Comparison of ENCODE assay signal across 8 cellular contexts in the genomic region with DNA sequence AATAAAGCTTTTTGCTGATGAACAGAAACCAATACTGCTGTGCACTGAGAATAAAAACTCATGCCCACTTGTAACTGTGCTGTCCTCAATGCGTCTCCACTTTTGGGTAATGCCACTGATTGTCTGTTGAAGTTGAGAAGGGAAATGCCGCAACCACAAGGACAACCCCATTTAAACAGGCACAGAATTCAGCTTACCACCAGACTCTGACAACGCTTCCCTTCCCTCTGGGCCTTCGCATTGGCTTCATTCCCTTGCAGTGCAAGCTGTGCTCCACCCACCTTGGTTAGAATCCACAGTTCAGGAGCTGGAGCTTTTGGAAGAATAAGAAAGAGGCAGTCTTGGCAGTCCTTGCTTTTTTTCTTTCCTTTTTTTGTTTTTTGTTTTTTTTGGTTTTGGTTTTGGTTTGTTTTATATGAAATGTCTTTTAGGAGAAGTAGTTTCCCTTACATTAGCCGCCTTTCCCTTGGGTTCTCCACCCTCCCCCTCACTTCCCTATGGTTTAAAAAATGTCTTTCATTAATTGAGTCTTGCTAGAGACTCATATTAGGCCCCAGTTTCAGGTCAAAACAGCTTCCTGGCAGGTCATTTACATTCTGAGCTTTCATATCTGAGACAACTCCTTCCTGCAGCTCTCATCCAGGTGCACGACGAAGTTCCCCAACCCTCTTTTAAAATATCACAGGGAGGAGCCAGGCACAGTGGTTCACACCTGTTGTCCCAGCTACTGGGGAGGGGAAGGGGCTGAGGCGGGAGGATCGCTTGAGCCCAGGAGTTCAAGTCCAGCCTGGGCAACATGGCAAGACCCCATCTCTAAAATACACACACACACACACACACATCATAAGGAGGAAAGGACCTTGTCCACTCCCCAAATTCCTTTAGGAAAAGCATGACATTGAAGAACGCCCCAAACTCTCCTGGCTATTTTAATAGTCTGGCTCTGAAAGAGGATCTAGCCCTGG. TPM values are rescaled to one million over a fixed set of nuclear protein-coding genes. Genes with fewer than 3 reads are reported as not detected.
DNase-seq lines count a peak whose midpoint lies in the region; ATAC-seq and TF ChIP-seq lines count a peak whose summit lies in the region.

No MANE protein-coding gene starts in this region.

- TF ChIP-seq POLR2A in thyroid gland (IDR thresholded peaks at IDR 0.05), result no peak

- no peak for TF ChIP-seq CTCF in CD8-positive, alpha-beta T cell (IDR thresholded peaks at IDR 0.05)
- no peak for TF ChIP-seq CTCF in ascending aorta (IDR thresholded peaks at IDR 0.05)
- no peak for TF ChIP-seq CTCF in thyroid gland (IDR thresholded peaks at IDR 0.05)
- no peak for TF ChIP-seq CTCF in endothelial cell (IDR thresholded peaks at IDR 0.05; ENCODE audit: unreplicated experiment)

- H3K27ac ChIP-seq in CD8-positive, alpha-beta T cell (ENCODE audit: low read depth, low read length), result peak overlapping the region; percentile 13
- H3K27ac ChIP-seq in ascending aorta (peak overlapping the region; percentile 46 to 72), thyroid gland (peak overlapping the region in 1 of 3 donors; percentile 49)

- peak overlapping the region; percentile 61 for H3K4me3 Mint-ChIP-seq in CD8-positive, alpha-beta T cell
- H3K4me3 Mint-ChIP-seq in IgD-negative memory B cell (peak overlapping the region; percentile 16 to 93 (median 75)), endothelial cell (ENCODE audit: unreplicated experiment) (no peak overlapping the region)

- peaks cover 22% of the 10 kb centered on the region for H3K4me1 Mint-ChIP-seq in CD8-positive, alpha-beta T cell (ENCODE audit: low read depth)
- H3K4me1 Mint-ChIP-seq in IgD-negative memory B cell (peaks cover 23 to 31% (median 31%) of the 10 kb centered on the region in 3 donors), endothelial cell (ENCODE audit: unreplicated experiment) (peaks cover 44% of the 10 kb centered on the region)

- H3K27ac Mint-ChIP-seq in CD8-positive, alpha-beta T cell, result peak overlapping the region; percentile 89
- H3K27ac Mint-ChIP-seq in IgD-negative memory B cell, result peak overlapping the region; percentile 71 to 96 (median 83)
- H3K27ac Mint-ChIP-seq in endothelial cell (ENCODE audit: unreplicated experiment), result no peak overlapping the region

- H3K27me3 Mint-ChIP-seq in CD8-positive, alpha-beta T cell (ENCODE audit: low read depth), result no peaks in the 10 kb centered on the region
- H3K27me3 Mint-ChIP-seq in IgD-negative memory B cell, result no peaks in the 10 kb centered on the region
- peaks cover 7% of the 10 kb centered on the region for H3K27me3 Mint-ChIP-seq in endothelial cell (ENCODE audit: unreplicated experiment)

- 65 to 71% methylated on average over 10 of the region's 10 CpGs for WGBS in thyroid gland, 2 donors

- H3K4me1 ChIP-seq in CD8-positive, alpha-beta T cell (ENCODE audit: insufficient read depth, low read length), result peaks cover 11% of the 10 kb centered on the region
- H3K4me1 ChIP-seq in ascending aorta (peaks cover 6 to 7% of the 10 kb centered on the region in 2 donors), thyroid gland (peaks cover 8% of the 10 kb centered on the region in 2 donors)

- CTCF ChIA-PET in CD8-positive, alpha-beta T cell (lab: Charles Lee), result interaction anchor here (0.6 to 1.9 kb wide), 4 partner anchors 16 to 119 kb away, joined by 3 to 6 read pairs (median 4); no protein-coding TSS in a partner anchor

- intact Hi-C loops in CD8-positive, alpha-beta T cell (cut with DNase I, micrococcal nuclease), result loop anchor here (1.0 to 5.0 kb wide), 3 partner anchors 21 to 51 kb away; a partner anchor contains a TSS
- intact Hi-C loops in ascending aorta (cut with DNase I) (no loop called here), thyroid gland (cut with DNase I) (no loop called here)

- peak; percentile 89 for ATAC-seq in CD8-positive, alpha-beta T cell

- H3K4me3 ChIP-seq in CD8-positive, alpha-beta T cell (ENCODE audit: low read depth, low read length), result no peak overlapping the region
- H3K4me3 ChIP-seq in ascending aorta, result no peak overlapping the region
- H3K4me3 ChIP-seq in thyroid gland (replicated peaks in 1 of 3), result no peak overlapping the region

- peak in 3 of 7 experiments; percentile 16 to 48 (median 21) for DNase-seq in CD8-positive, alpha-beta T cell
- peak; percentile 16 to 77 for DNase-seq in ascending aorta (ENCODE audit: low spot score in 2 of 2)
- DNase-seq in inferior parietal cortex (ENCODE audit: extremely low spot score), result peak; percentile 64
- DNase-seq in thyroid gland, result peak; percentile 42 to 56
- DNase-seq in endothelial cell (ENCODE audit: low spot score), result no peak
- DNase-seq in NCI-H69 (lab: John Stamatoyannopoulos, UW), result no peak
- DNase-seq in NCI-H1436 (lab: John Stamatoyannopoulos, UW), result no peak

- H3K9me3 ChIP-seq in CD8-positive, alpha-beta T cell (ENCODE audit: low read length), result no peaks in the 10 kb centered on the region
- H3K9me3 ChIP-seq in ascending aorta (no peaks in the 10 kb centered on the region), thyroid gland (no peaks in the 10 kb centered on the region)

- peaks cover 21% of the 10 kb centered on the region for H3K36me3 Mint-ChIP-seq in CD8-positive, alpha-beta T cell
- H3K36me3 Mint-ChIP-seq in IgD-negative memory B cell (peaks cover 7% of the 10 kb centered on the region), endothelial cell (ENCODE audit: low read depth, unreplicated experiment) (peaks cover 19% of the 10 kb centered on the region)

- H3K9me3 Mint-ChIP-seq in CD8-positive, alpha-beta T cell, result no peaks in the 10 kb centered on the region
- no peaks in the 10 kb centered on the region for H3K9me3 Mint-ChIP-seq in IgD-negative memory B cell
- H3K9me3 Mint-ChIP-seq in endothelial cell (ENCODE audit: unreplicated experiment), result no peaks in the 10 kb centered on the region

- no peaks in the 10 kb centered on the region for H3K27me3 ChIP-seq in CD8-positive, alpha-beta T cell (ENCODE audit: insufficient read depth, low read length)
- H3K27me3 ChIP-seq in ascending aorta, result no peaks in the 10 kb centered on the region
- no peaks in the 10 kb centered on the region for H3K27me3 ChIP-seq in thyroid gland

- POLR2A ChIA-PET in CD8-positive, alpha-beta T cell (lab: Charles Lee), result interaction anchor here (0.5 to 2.3 kb wide), 3 partner anchors 20 to 434 kb away, joined by 3 to 21 read pairs (median 3); a partner anchor contains a TSS

- no peaks in the 10 kb centered on the region for H3K36me3 ChIP-seq in CD8-positive, alpha-beta T cell (ENCODE audit: insufficient read depth, low read length)
- H3K36me3 ChIP-seq in ascending aorta (peaks cover 12 to 15% of the 10 kb centered on the region in 2 donors), thyroid gland (peaks cover 0 to 3% of the 10 kb centered on the region in 2 donors)

RNA-seq across cellular contexts. Expression of a gene that starts 20.7 kb away (rescaled TPM):
- total RNA-seq in CD8-positive, alpha-beta T cell, result 10 to 100 TPM; 13.7 to 16.1 TPM
- polyA plus RNA-seq in IgD-negative memory B cell, result 46.8 TPM
- not detected for total RNA-seq in ascending aorta
- under 1 TPM in 3 of 4 donors, not detected in 1; 0.22 to 0.67 (median 0.40) TPM for total RNA-seq in thyroid gland
- not detected for total RNA-seq in endothelial cell (ENCODE audit: unreplicated experiment)

RNA-seq across cellular contexts. Expression of a gene that starts 51.1 kb away (rescaled TPM):
- 10 to 100 TPM; 25.0 to 25.8 TPM for total RNA-seq in CD8-positive, alpha-beta T cell
- 1.2 TPM for polyA plus RNA-seq in IgD-negative memory B cell
- 1.5 TPM for total RNA-seq in ascending aorta
- 10 to 100 TPM; 17.6 to 33.2 (median 28.5) TPM for total RNA-seq in thyroid gland
- 30.3 TPM for total RNA-seq in endothelial cell (ENCODE audit: unreplicated experiment)

RNA-seq across cellular contexts. Expression of a gene that starts 51.1 kb away (rescaled TPM):
- 10 to 100 TPM; 72.7 to 77.2 TPM for total RNA-seq in CD8-positive, alpha-beta T cell
- 52.7 TPM for polyA plus RNA-seq in IgD-negative memory B cell
- total RNA-seq in ascending aorta (44.4 TPM), thyroid gland (100 to 1,000 TPM; 108 to 166 (median 131) TPM), endothelial cell (ENCODE audit: unreplicated experiment) (85.9 TPM)

Comparison
In these comparisons a context has a peak if more than half of its experiments do, and no peak if none do; other contexts are left out.
1. DNase-seq: peak in ascending aorta (2 of 2), inferior parietal cortex (single experiment) and thyroid gland (2 of 2); none in endothelial cell (single experiment), NCI-H69 (single experiment) and NCI-H1436 (single experiment).
2. RNA of a gene that starts 20.7 kb away (total RNA-seq): 13.7 to 16.1 TPM in CD8-positive, alpha-beta T cell; 0.22 to 0.67 TPM in thyroid gland, not detected in endothelial cell (single experiment) and not detected in ascending aorta (single experiment); every median in the first group is over 4 times any median in the second.
3. intact Hi-C loops: an anchor here in CD8-positive, alpha-beta T cell (1.0 to 5.0 kb wide); none called in ascending aorta and thyroid gland.